ENCODE assay signal across 8 cellular contexts in the genomic region with DNA sequence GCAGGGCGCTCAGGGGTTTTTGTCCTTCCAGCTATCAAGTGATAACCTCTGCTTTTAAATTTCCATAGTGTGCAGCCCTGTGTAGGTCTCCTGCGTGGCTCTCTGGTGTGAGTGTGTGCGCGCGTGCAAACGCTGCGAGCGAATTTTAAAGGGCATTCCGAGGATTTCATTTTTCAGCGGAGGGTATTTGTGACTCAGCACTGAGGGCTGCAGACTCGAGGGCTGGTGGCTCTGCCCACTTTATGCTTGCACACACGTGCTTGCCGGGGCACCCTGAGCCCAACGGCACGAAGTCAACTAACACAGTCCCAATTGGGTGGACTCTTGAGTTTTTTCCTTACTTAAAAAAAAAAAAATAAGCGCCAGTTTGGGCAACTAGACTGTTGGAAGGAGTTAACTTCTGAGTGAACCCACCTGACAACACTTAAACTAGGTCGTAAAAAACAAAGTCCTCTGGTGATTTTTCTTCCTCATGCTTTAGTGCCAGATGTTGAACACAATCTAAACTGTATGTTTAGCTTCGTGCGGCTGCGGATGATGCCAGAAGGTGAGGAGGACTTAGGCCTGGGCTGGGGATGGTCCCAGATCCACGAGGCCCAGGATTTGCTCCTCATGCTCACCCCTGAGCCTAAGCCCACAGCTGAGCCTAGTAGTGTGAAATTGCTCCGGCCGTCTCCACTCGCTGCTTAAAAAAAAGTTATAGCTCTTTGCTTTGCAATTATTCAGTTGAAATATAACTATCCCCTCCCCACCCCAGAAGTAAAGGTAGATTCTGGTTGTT. TPM values are rescaled to one million over a fixed set of nuclear protein-coding genes. Genes with fewer than 3 reads are reported as not detected.
DNase-seq lines count a peak whose midpoint lies in the region; ATAC-seq and TF ChIP-seq lines count a peak whose summit lies in the region.

No MANE protein-coding gene starts in this region.

- peaks cover 9% of the 10 kb centered on the region for H3K4me1 ChIP-seq in ovary (ENCODE audit: insufficient read depth)

- ATAC-seq in GM21717 (IDR thresholded peaks at IDR 0.05; ENCODE audit: unreplicated experiment): no peak
- ATAC-seq in omental fat pad (ENCODE audit: low FRiP score): no peak

- 3 to 4% (median 3%) methylated on average over 24 of the region's 24 CpGs for WGBS in ovary, 3 donors

- H3K9me3 ChIP-seq in MG63: no peaks in the 10 kb centered on the region
- no peaks in the 10 kb centered on the region for H3K9me3 ChIP-seq in ovary

- H3K4me3 ChIP-seq in MG63 (peak overlapping the region; percentile 66), dorsolateral prefrontal cortex (peak overlapping the region; percentile 52 to 90 (median 74)), ovary (peak overlapping the region; percentile 61)

- H3K36me3 ChIP-seq in MG63 (no peaks in the 10 kb centered on the region), ovary (no peaks in the 10 kb centered on the region)

- DNase-seq in EH (ENCODE audit: low read depth) (peak; percentile 21), MG63 (no peak), dorsolateral prefrontal cortex (peak in 1 of 10 donors; percentile 47), ovary (no peak), NCI-H446 treated with DMSO at 0.1 percent for 48 hours (lab: John Stamatoyannopoulos, UW) (no peak), NCI-H2107 treated with DMSO at 0.1 percent for 48 hours (lab: John Stamatoyannopoulos, UW; ENCODE audit: unreplicated experiment) (no peak), omental fat pad (ENCODE audit: low spot score) (no peak)

- H3K27me3 ChIP-seq in MG63 (peaks cover 7% of the 10 kb centered on the region; the same call in 1 of the 2 replicates), dorsolateral prefrontal cortex (peaks cover 0 to 28% (median 0%) of the 10 kb centered on the region in 45 donors), ovary (no peaks in the 10 kb centered on the region)

- intact Hi-C loops in dorsolateral prefrontal cortex (cut with DNase I): loop anchor here (2.0 to 5.0 kb wide), 2 partner anchors 68 to 604 kb away; partner anchors contain the start of gene MICU2 (in 1 of the 2)
- intact Hi-C loops in ovary (cut with DNase I): no loop called here

- no peak for TF ChIP-seq POLR2A in ovary (IDR thresholded peaks at IDR 0.05)

- TF ChIP-seq EP300 in ovary (IDR thresholded peaks at IDR 0.05): no peak

- H3K27ac ChIP-seq in dorsolateral prefrontal cortex: peak overlapping the region in 6 of 59 donors; percentile 45 to 83 (median 80)
- no peak overlapping the region for H3K27ac ChIP-seq in ovary

- TF ChIP-seq CTCF in dorsolateral prefrontal cortex (IDR thresholded peaks at IDR 0.05 in 54 of 56, conservative IDR thresholded peaks at IDR 0.05 in 2 of 56; ENCODE audit: low read depth in 1 of 56, partially characterized antibody in 56 of 56) (no peak), ovary (IDR thresholded peaks at IDR 0.05) (no peak), omental fat pad (IDR thresholded peaks at IDR 0.05) (no peak)

RNA-seq across cellular contexts. Expression of gene FGF9, which starts 2.1 kb away (rescaled TPM):
- total RNA-seq in MG63 (2014; rRNA removed; shearing (Covaris generic); ENCODE audit: low replicate concordance): 0.92 and 4.3 TPM in 2 replicates
- total RNA-seq in dorsolateral prefrontal cortex (10 to 100 TPM in 99 of 120 experiments, 1 to 10 TPM in 21; 4.4 to 25.3 (median 14.5) TPM), ovary (1 to 10 TPM in 3 of 7 donors, under 1 TPM in 4; 0.15 to 2.8 (median 0.81) TPM), omental fat pad (1 to 10 TPM in 2 of 4 donors, under 1 TPM in 2; 0.16 to 5.3 (median 1.6) TPM)
- polyA plus RNA-seq in ovary: 1 to 10 TPM in 1 of 2 donors, under 1 TPM in 1; 0.18 to 1.5 TPM

Comparison
In these comparisons a context has a peak if more than half of its experiments do, and no peak if none do; other contexts are left out.
1. intact Hi-C loops: an anchor here in dorsolateral prefrontal cortex (2.0 to 5.0 kb wide); none called in ovary.